Comparison of ENCODE assay signal across 2 cellular contexts in the genomic region with DNA sequence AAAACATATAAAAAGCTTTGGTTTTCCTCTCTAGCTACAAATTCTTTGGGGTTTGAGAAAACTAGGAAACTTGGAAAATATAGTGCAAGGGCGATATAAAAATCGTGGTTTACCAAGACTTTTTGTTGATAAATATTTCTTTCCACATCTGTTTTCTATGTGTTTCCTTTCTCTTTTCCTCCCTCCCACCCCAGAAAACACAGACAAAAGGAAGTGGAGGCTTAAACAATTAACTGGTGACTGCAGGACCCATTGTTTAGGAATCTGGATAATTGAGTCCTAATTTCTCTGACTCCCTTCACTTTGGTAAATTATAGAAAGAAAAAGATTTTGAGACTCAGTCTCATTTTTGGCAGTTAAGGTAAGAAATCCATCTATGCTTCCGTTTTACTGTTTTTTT.
A peak's percentile ranks its signal among the peaks of the same experiment; 100 is the strongest.
TF ChIP-seq lines count a peak whose summit lies in the region.

No MANE protein-coding gene starts in this region.

TF ChIP-seq in IMR-90, 13 proteins besides CTCF, POLR2A, EP300 and RAD21:
- TF ChIP-seq NFE2L2 (IDR thresholded peaks at IDR 0.05; ENCODE audit: low read depth, low read length) = no peak
- TF ChIP-seq BHLHE40 (IDR thresholded peaks at IDR 0.05; ENCODE audit: low read depth, low read length) = no peak
- TF ChIP-seq RCOR1 (IDR thresholded peaks at IDR 0.05; ENCODE audit: insufficient replicate concordance, low read length) = no peak

TF ChIP-seq in K562, 482 proteins besides CTCF, POLR2A, EP300 and RAD21:
- TF ChIP-seq CBFA2T3 (IDR thresholded peaks at IDR 0.05) (no peak), SIRT6 (IDR thresholded peaks at IDR 0.05; ENCODE audit: low read depth, low read length) (no peak), BRD4 (IDR thresholded peaks at IDR 0.05) (0 out of 2 replicates have a peak, but pooled peaks have one; percentile 46), GABPB1 (CRISPR knock-in tag; IDR thresholded peaks at IDR 0.05) (no peak), ZNF354B (CRISPR knock-in tag; IDR thresholded peaks at IDR 0.05) (no peak), TFAM (CRISPR knock-in tag; conservative IDR thresholded peaks at IDR 0.05) (no peak), YY1 (IDR thresholded peaks at IDR 0.05; ENCODE audit: borderline replicate concordance in 1 of 3, control insufficient read depth in 1 of 3, extremely low read depth in 1 of 3, insufficient read depth in 3 of 3, insufficient read length in 1 of 3, insufficient replicate concordance in 2 of 3, low read depth in 1 of 3, low read length in 2 of 3) (no peak), ZNF668 (CRISPR knock-in tag; IDR thresholded peaks at IDR 0.05) (no peak), ZNF589 (CRISPR knock-in tag; IDR thresholded peaks at IDR 0.05; ENCODE audit: low read depth) (0 out of 2 replicates have a peak, but pooled peaks have one; percentile 21), SPI1 (IDR thresholded peaks at IDR 0.05; ENCODE audit: borderline replicate concordance, low read depth, low read length) (peak; percentile 13; the same call in 1 of the 2 replicates)
- TF ChIP-seq, protein P1, sequence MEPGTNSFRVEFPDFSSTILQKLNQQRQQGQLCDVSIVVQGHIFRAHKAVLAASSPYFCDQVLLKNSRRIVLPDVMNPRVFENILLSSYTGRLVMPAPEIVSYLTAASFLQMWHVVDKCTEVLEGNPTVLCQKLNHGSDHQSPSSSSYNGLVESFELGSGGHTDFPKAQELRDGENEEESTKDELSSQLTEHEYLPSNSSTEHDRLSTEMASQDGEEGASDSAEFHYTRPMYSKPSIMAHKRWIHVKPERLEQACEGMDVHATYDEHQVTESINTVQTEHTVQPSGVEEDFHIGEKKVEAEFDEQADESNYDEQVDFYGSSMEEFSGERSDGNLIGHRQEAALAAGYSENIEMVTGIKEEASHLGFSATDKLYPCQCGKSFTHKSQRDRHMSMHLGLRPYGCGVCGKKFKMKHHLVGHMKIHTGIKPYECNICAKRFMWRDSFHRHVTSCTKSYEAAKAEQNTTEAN (CRISPR knock-in tag; IDR thresholded peaks at IDR 0.05) = no peak
- TF ChIP-seq, protein P2, sequence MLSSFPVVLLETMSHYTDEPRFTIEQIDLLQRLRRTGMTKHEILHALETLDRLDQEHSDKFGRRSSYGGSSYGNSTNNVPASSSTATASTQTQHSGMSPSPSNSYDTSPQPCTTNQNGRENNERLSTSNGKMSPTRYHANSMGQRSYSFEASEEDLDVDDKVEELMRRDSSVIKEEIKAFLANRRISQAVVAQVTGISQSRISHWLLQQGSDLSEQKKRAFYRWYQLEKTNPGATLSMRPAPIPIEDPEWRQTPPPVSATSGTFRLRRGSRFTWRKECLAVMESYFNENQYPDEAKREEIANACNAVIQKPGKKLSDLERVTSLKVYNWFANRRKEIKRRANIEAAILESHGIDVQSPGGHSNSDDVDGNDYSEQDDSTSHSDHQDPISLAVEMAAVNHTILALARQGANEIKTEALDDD (IDR thresholded peaks at IDR 0.05) = no peak
- TF ChIP-seq, protein P3, sequence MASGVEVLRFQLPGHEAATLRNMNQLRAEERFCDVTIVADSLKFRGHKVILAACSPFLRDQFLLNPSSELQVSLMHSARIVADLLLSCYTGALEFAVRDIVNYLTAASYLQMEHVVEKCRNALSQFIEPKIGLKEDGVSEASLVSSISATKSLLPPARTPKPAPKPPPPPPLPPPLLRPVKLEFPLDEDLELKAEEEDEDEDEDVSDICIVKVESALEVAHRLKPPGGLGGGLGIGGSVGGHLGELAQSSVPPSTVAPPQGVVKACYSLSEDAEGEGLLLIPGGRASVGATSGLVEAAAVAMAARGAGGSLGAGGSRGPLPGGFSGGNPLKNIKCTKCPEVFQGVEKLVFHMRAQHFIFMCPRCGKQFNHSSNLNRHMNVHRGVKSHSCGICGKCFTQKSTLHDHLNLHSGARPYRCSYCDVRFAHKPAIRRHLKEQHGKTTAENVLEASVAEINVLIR (CRISPR knock-in tag; IDR thresholded peaks at IDR 0.05) = no peak
